Comparison of ENCODE assay signal across 13 cellular contexts in genomic region chr10:94042001-94042813, GRCh38. TPM values are rescaled to one million over a fixed set of nuclear protein-coding genes. Genes with fewer than 3 reads are reported as not detected.
A peak's percentile ranks its signal among the peaks of the same experiment; 100 is the strongest.
DNase-seq lines count a peak whose midpoint lies in the region; ATAC-seq, FAIRE-seq and TF ChIP-seq lines count a peak whose summit lies in the region.
"Had no signal": no experiment of that assay in that cellular context is flagged by ENCODE, and none has a peak within 500 bp of the region (broad histone marks: within the 10 kb centered on the region; RNA-seq: fewer than 3 reads in every experiment).

No MANE protein-coding gene starts in this region.

- no peak overlapping the region for H3K4me3 ChIP-seq in bronchial epithelial cell (ENCODE audit: low read depth, low read length)
- H3K4me3 ChIP-seq in mucosa of descending colon, result no peak overlapping the region
- no peak overlapping the region for H3K4me3 ChIP-seq in SJCRH30
- H3K4me3 ChIP-seq: ovary, stomach had no signal

- ATAC-seq in mucosa of descending colon (peak; percentile 86), HG02840 (IDR thresholded peaks at IDR 0.05; ENCODE audit: low FRiP score, unreplicated experiment) (no peak)

- H3K27me3 ChIP-seq in bronchial epithelial cell (ENCODE audit: control insufficient read depth, insufficient read depth, low read length) (no peaks in the 10 kb centered on the region), SJCRH30 (no peaks in the 10 kb centered on the region)
- H3K27me3 ChIP-seq: ovary, stomach had no signal

- intact Hi-C loops in mucosa of descending colon (cut with DNase I, micrococcal nuclease), result no loop called here

- TF ChIP-seq CTCF in bronchial epithelial cell (IDR thresholded peaks at IDR 0.05; ENCODE audit: insufficient read depth, low read length, severe bottlenecking), result peak; percentile 26
- TF ChIP-seq CTCF in mucosa of descending colon (IDR thresholded peaks at IDR 0.05), result peak; percentile 7

- in situ Hi-C loops in Caki2 (cut with HindIII; ENCODE audit: low pct_unique_long_range_greater_than_20kb, low sequenced_read_pairs), result no loop called here

- H3K9me3 ChIP-seq in mucosa of descending colon (no peaks in the 10 kb centered on the region), SJCRH30 (replicated peaks) (no peaks in the 10 kb centered on the region)
- H3K9me3 ChIP-seq: ovary, stomach had no signal

- H3K27ac ChIP-seq in SJCRH30, result no peak overlapping the region
- H3K27ac ChIP-seq: ovary had no signal

- FAIRE-seq in bronchial epithelial cell (lab: Jason Lieb, UNC), result peak; percentile 82
- FAIRE-seq: G401.6 had no signal

- H3K4me1 ChIP-seq in mucosa of descending colon (ENCODE audit: low read depth) (peaks cover 17% of the 10 kb centered on the region), SJCRH30 (peaks cover 9% of the 10 kb centered on the region)

- DNase-seq in Caki2 (ENCODE audit: low read depth) (peak; percentile 9), LHCN-M2 (ENCODE audit: low read depth) (peak; percentile 85), bronchial epithelial cell (ENCODE audit: low read depth) (peak; percentile 79), mucosa of descending colon (peak in 1 of 3 donors; percentile 38), 8988T (no peak), SJCRH30 (no peak), NCI-H1105 treated with DMSO at 0.1 percent for 48 hours (lab: John Stamatoyannopoulos, UW) (no peak)
- DNase-seq: KG1, ovary, stomach, SW 1271 had no signal

- H3K36me3 ChIP-seq in bronchial epithelial cell (ENCODE audit: control insufficient read depth, insufficient read depth, low read length), result no peaks in the 10 kb centered on the region
- H3K36me3 ChIP-seq in mucosa of descending colon (ENCODE audit: low read depth), result no peaks in the 10 kb centered on the region
- no peaks in the 10 kb centered on the region for H3K36me3 ChIP-seq in SJCRH30
- H3K36me3 ChIP-seq: ovary, stomach had no signal

RNA-seq across cellular contexts. Expression of gene PLCE1, which starts 48.5 kb away (rescaled TPM):
- 0.70 and 1.0 TPM in 2 replicates for total RNA-seq in Caki2 (2014; rRNA removed; shearing (Covaris generic); ENCODE audit: low replicate concordance)
- 5.4 and 6.7 TPM in 2 replicates for total RNA-seq in LHCN-M2 (2014; rRNA removed)
- polyA plus RNA-seq in LHCN-M2 (2012), result 4.6 TPM
- total RNA-seq in bronchial epithelial cell, result 0.26 and 1.0 TPM in 2 replicates
- total RNA-seq in mucosa of descending colon, result 10 to 100 TPM; 36.1 to 68.9 (median 39.3) TPM
- total RNA-seq in SJCRH30 (2014; rRNA removed; shearing (Covaris generic)), result 4.8 and 5.0 TPM in 2 replicates

Comparison
In these comparisons a context has a peak if more than half of its experiments do, and no peak if none do; other contexts are left out.
1. DNase-seq: peak in Caki2 (single experiment), LHCN-M2 (single experiment) and bronchial epithelial cell (single experiment); none in 8988T (single experiment), SJCRH30 (0 of 2) and NCI-H1105 treated with DMSO at 0.1 percent for 48 hours (single experiment).